12 cellular contexts compared by ENCODE assay signal in genomic region chr2:46548103-46548486, GRCh38. TPM values are rescaled to one million over a fixed set of nuclear protein-coding genes. Genes with fewer than 3 reads are reported as not detected.
DNase-seq lines count a peak whose midpoint lies in the region; ATAC-seq and TF ChIP-seq lines count a peak whose summit lies in the region.
"Had no signal": no experiment of that assay in that cellular context is flagged by ENCODE, and none has a peak within 500 bp of the region (broad histone marks: within the 10 kb centered on the region; RNA-seq: fewer than 3 reads in every experiment).

No MANE protein-coding gene starts in this region.

- POLR2A ChIA-PET in WTC11 (lab: Charles Lee), result no interaction called here

- CTCF ChIA-PET in WTC11 (lab: Charles Lee), result interaction anchor here (0.5 kb wide), 1 partner anchor 59 kb away, joined by 7 read pairs; no protein-coding TSS in a partner anchor

- ATAC-seq in stimulated activated memory B cell treated with anti-CD40 and anti-IgM and Interleukin-4, amounts not matched to agents 10 μg/mL and 1 μg/mL and 100 μg/mL, for 72 hours, result peak; percentile 44
- ATAC-seq in WTC11 (no peak), GM21717 (IDR thresholded peaks at IDR 0.05; ENCODE audit: unreplicated experiment) (no peak)
- ATAC-seq: foreskin keratinocyte had no signal

- H3K9me3 Mint-ChIP-seq in immature natural killer cell, result no peaks in the 10 kb centered on the region
- no peaks in the 10 kb centered on the region for H3K9me3 Mint-ChIP-seq in stimulated activated memory B cell treated with anti-CD40 and anti-IgM and Interleukin-4, amounts not matched to agents 10 μg/mL and 1 μg/mL and 100 μg/mL, for 72 hours
- H3K9me3 Mint-ChIP-seq in WTC11, result no peaks in the 10 kb centered on the region

- H3K27me3 Mint-ChIP-seq in immature natural killer cell (ENCODE audit: low read depth in 3 of 3) (peaks cover 2 to 14% (median 6%) of the 10 kb centered on the region in 3 donors), WTC11 (ENCODE audit: low read depth) (no peaks in the 10 kb centered on the region)
- no peaks in the 10 kb centered on the region for H3K27me3 Mint-ChIP-seq in stimulated activated memory B cell treated with anti-CD40 and anti-IgM and Interleukin-4, amounts not matched to agents 10 μg/mL and 1 μg/mL and 100 μg/mL, for 72 hours

- peaks cover 0 to 3% (median 0%) of the 10 kb centered on the region in 3 donors for H3K36me3 Mint-ChIP-seq in immature natural killer cell
- H3K36me3 Mint-ChIP-seq in stimulated activated memory B cell treated with anti-CD40 and anti-IgM and Interleukin-4, amounts not matched to agents 10 μg/mL and 1 μg/mL and 100 μg/mL, for 72 hours, result peaks cover 24% of the 10 kb centered on the region
- H3K36me3 Mint-ChIP-seq in WTC11, result peaks cover 2% of the 10 kb centered on the region

- H3K27ac Mint-ChIP-seq in immature natural killer cell (peak overlapping the region; percentile 59 to 81 (median 76)), WTC11 (no peak overlapping the region)
- H3K27ac Mint-ChIP-seq in stimulated activated memory B cell treated with anti-CD40 and anti-IgM and Interleukin-4, amounts not matched to agents 10 μg/mL and 1 μg/mL and 100 μg/mL, for 72 hours, result peak overlapping the region; percentile 85

- in situ Hi-C loops in G401 (cut with HindIII; ENCODE audit: low sequenced_read_pairs), result no loop called here

- TF ChIP-seq CTCF in GM20000 (IDR thresholded peaks at IDR 0.05; ENCODE audit: extremely low read depth, missing control alignments), result no peak
- TF ChIP-seq CTCF in WTC11 (IDR thresholded peaks at IDR 0.05), result no peak

- H3K4me1 Mint-ChIP-seq in immature natural killer cell, result peaks cover 92 to 96% of the 10 kb centered on the region in 2 donors
- peaks cover 86% of the 10 kb centered on the region for H3K4me1 Mint-ChIP-seq in stimulated activated memory B cell treated with anti-CD40 and anti-IgM and Interleukin-4, amounts not matched to agents 10 μg/mL and 1 μg/mL and 100 μg/mL, for 72 hours
- peaks cover 20% of the 10 kb centered on the region for H3K4me1 Mint-ChIP-seq in WTC11

- peak; percentile 23 for DNase-seq in G401 (ENCODE audit: low spot score)
- DNase-seq in UCSD-AML1 (lab: John Stamatoyannopoulos, UW; ENCODE audit: unreplicated experiment), result peak; percentile 40
- peak in 1 of 3 donors; percentile 31 for DNase-seq in immature natural killer cell
- no peak for DNase-seq in amniotic stem cell (lab: John Stamatoyannopoulos, UW)
- no peak for DNase-seq in GM20000 (ENCODE audit: low spot score)
- DNase-seq in WTC11 (ENCODE audit: low spot score), result no peak
- DNase-seq: activated CD4-positive, CD25-positive, alpha-beta regulatory T cell; foreskin keratinocyte; NCI-H1436; PC-9 had no signal

- H3K4me3 Mint-ChIP-seq in immature natural killer cell (peak overlapping the region; percentile 47 to 68 (median 64)), WTC11 (no peak overlapping the region)
- peak overlapping the region; percentile 66 for H3K4me3 Mint-ChIP-seq in stimulated activated memory B cell treated with anti-CD40 and anti-IgM and Interleukin-4, amounts not matched to agents 10 μg/mL and 1 μg/mL and 100 μg/mL, for 72 hours

TF ChIP-seq in WTC11, 78 proteins besides CTCF, POLR2A, EP300 and RAD21:
- TF ChIP-seq ETV6 (CRISPR knock-in tag; IDR thresholded peaks at IDR 0.05), result no peak
- TF ChIP-seq E2F4 (CRISPR knock-in tag; IDR thresholded peaks at IDR 0.05; ENCODE audit: borderline replicate concordance, low read depth), result no peak
- TF ChIP-seq SOX15 (CRISPR knock-in tag; IDR thresholded peaks at IDR 0.05), result no peak
- no peak for TF ChIP-seq CREM (CRISPR knock-in tag; IDR thresholded peaks at IDR 0.05)
- no peak for TF ChIP-seq NFE2L1 (CRISPR knock-in tag; IDR thresholded peaks at IDR 0.05)
- no peak for TF ChIP-seq IRF1 (CRISPR knock-in tag; IDR thresholded peaks at IDR 0.05)
- TF ChIP-seq FOXP4 (CRISPR knock-in tag; IDR thresholded peaks at IDR 0.05), result no peak
- no peak for TF ChIP-seq GABPB1 (CRISPR knock-in tag; IDR thresholded peaks at IDR 0.05)
- no peak for TF ChIP-seq ZNF425 (CRISPR knock-in tag; conservative IDR thresholded peaks at IDR 0.05)
TF ChIP-seq in WTC11: peak in this region for 0.

RNA-seq across cellular contexts. Expression of gene ATP6V1E2, which starts 5.7 kb away (rescaled TPM):
- total RNA-seq in G401 (2014; rRNA removed; shearing (Covaris generic)), result 6.4 and 21.8 TPM in 2 replicates
- 1 to 10 TPM in 2 of 3 donors, not detected in 1; 4.6 to 5.3 TPM for polyA plus RNA-seq in immature natural killer cell
- total RNA-seq in WTC11 (2021), result 9.3 to 10.9 TPM (median 10.8 TPM) in 3 replicates

RNA-seq across cellular contexts. Expression of gene RHOQ, which starts 5.8 kb away (rescaled TPM):
- 88.9 and 115 TPM in 2 replicates for total RNA-seq in G401 (2014; rRNA removed; shearing (Covaris generic))
- 1 to 10 TPM; 4.2 to 5.3 (median 5.1) TPM for polyA plus RNA-seq in immature natural killer cell
- total RNA-seq in WTC11 (2021), result 57.8 to 61.3 TPM (median 60.1 TPM) in 3 replicates

Comparison
In these comparisons a context has a peak if more than half of its experiments do, and no peak if none do; other contexts are left out.
1. DNase-seq: peak in G401 (single experiment) and UCSD-AML1 (single experiment); none in amniotic stem cell (single experiment), GM20000 (single experiment) and WTC11 (single experiment).